Comparison of ENCODE assay signal across 8 cellular contexts in genomic region chr7:82481499-82482097, GRCh38. TPM values are rescaled to one million over a fixed set of nuclear protein-coding genes. Genes with fewer than 3 reads are reported as not detected.
DNase-seq lines count a peak whose midpoint lies in the region; ATAC-seq, FAIRE-seq and TF ChIP-seq lines count a peak whose summit lies in the region.

No MANE protein-coding gene starts in this region.

- DNase-seq in A549 (ENCODE audit: low read depth in 1 of 2, low spot score in 1 of 2) (peak; percentile 29 to 31), GM10266 (ENCODE audit: extremely low spot score) (peak; percentile 29), glutamatergic neuron (no peak), upper lobe of left lung (no peak), substantia nigra (lab: John Stamatoyannopoulos, UW) (no peak)
- DNase-seq in activated T-cell treated with anti-CD3 and anti-CD28 coated beads, Interleukin-2, amount 50 U/mL, for 48 hours = no peak

- no peaks in the 10 kb centered on the region for H3K27me3 Mint-ChIP-seq in glutamatergic neuron (ENCODE audit: unreplicated experiment)

- H3K9ac ChIP-seq in SU-DHL-6 (ENCODE audit: low read length) = no peak overlapping the region

- no peak overlapping the region for H3K4me2 ChIP-seq in A549
- no peak overlapping the region for H3K4me2 ChIP-seq in SU-DHL-6 (ENCODE audit: low read depth, low read length, poor library complexity, severe bottlenecking)

- H3K79me2 ChIP-seq in SU-DHL-6 (ENCODE audit: insufficient read depth, low read length) = no peaks in the 10 kb centered on the region

- H3K4me1 ChIP-seq in A549 (no peaks in the 10 kb centered on the region), upper lobe of left lung (no peaks in the 10 kb centered on the region)

- peak; percentile 74 for TF ChIP-seq CTCF in A549 (IDR thresholded peaks at IDR 0.05)
- peak; percentile 47 for TF ChIP-seq CTCF in GM10266 (IDR thresholded peaks at IDR 0.05; ENCODE audit: control insufficient read depth, insufficient read depth, low read depth, missing control alignments)
- peak; percentile 53 for TF ChIP-seq CTCF in SU-DHL-6 (IDR thresholded peaks at IDR 0.05; ENCODE audit: insufficient read depth, low read length, poor library complexity, severe bottlenecking)
- peak; percentile 86 for TF ChIP-seq CTCF in glutamatergic neuron (IDR thresholded peaks at IDR 0.05; ENCODE audit: partially characterized antibody, unreplicated experiment)
- TF ChIP-seq CTCF in upper lobe of left lung (IDR thresholded peaks at IDR 0.05) = peak; percentile 13 to 56 (median 50)

- no peaks in the 10 kb centered on the region for H3K36me3 Mint-ChIP-seq in glutamatergic neuron (ENCODE audit: unreplicated experiment)

- no peak overlapping the region for H2AFZ ChIP-seq in SU-DHL-6 (ENCODE audit: low read depth, low read length, severe bottlenecking)

- H3K27me3 ChIP-seq in SU-DHL-6 (ENCODE audit: low read length) (0 out of 2 replicates have a peak, but pooled peaks cover 4% of the 10 kb centered on the region), upper lobe of left lung (no peaks in the 10 kb centered on the region)

- no peaks in the 10 kb centered on the region for H4K20me1 ChIP-seq in SU-DHL-6 (ENCODE audit: low read depth, low read length)

- FAIRE-seq in A549 (lab: Jason Lieb, UNC) = peak; percentile 56

- H3K9me3 ChIP-seq in A549 = peaks cover 6% of the 10 kb centered on the region; the same call in 1 of the 3 replicates
- no peaks in the 10 kb centered on the region for H3K9me3 ChIP-seq in SU-DHL-6 (ENCODE audit: insufficient read depth, low read length)
- no peaks in the 10 kb centered on the region for H3K9me3 ChIP-seq in upper lobe of left lung

- ATAC-seq in A549 = peak in 1 of 2 experiments; percentile 68; a peak in 1 of 6 replicates
- ATAC-seq in HG03469 (IDR thresholded peaks at IDR 0.05; ENCODE audit: unreplicated experiment) = peak; percentile 48
- no peak for ATAC-seq in upper lobe of left lung (ENCODE audit: low FRiP score in 2 of 2)

- no peak for TF ChIP-seq EP300 in A549 (IDR thresholded peaks at IDR 0.05)
- TF ChIP-seq EP300 in upper lobe of left lung (IDR thresholded peaks at IDR 0.05) = no peak

- no peak overlapping the region for H3K4me3 Mint-ChIP-seq in glutamatergic neuron (ENCODE audit: unreplicated experiment)

- H3K9me2 ChIP-seq in SU-DHL-6 (replicated peaks; ENCODE audit: insufficient read depth, low read length) = no peaks in the 10 kb centered on the region

- peak; percentile 62 to 66 for TF ChIP-seq RAD21 in A549 (conservative IDR thresholded peaks at IDR 0.05 in 1 of 2, IDR thresholded peaks at IDR 0.05 in 1 of 2)

- CTCF ChIA-PET in A549 (lab: Yijun Ruan, JAX) = interaction anchor here (0.6 to 2.1 kb wide), 14 partner anchors 9 to 982 kb away, joined by 3 to 10 read pairs (median 4); no protein-coding TSS in a partner anchor

- TF ChIP-seq POLR2A in A549 (IDR thresholded peaks at IDR 0.05; ENCODE audit: low read length) (no peak), upper lobe of left lung (IDR thresholded peaks at IDR 0.05) (no peak)

- no peak overlapping the region for H3K27ac Mint-ChIP-seq in glutamatergic neuron (ENCODE audit: unreplicated experiment)

- H3K9me3 Mint-ChIP-seq in glutamatergic neuron (ENCODE audit: unreplicated experiment) = peaks cover under 1% of the 10 kb centered on the region

- WGBS in A549 (ENCODE audit: missing lambda C conversion rate) = 87% methylated on average over 3 of the region's 3 CpGs
- WGBS in upper lobe of left lung, 2 donors = 84 to 85% methylated on average over 3 of the region's 3 CpGs

- H3K4me3 ChIP-seq in A549 (no peak overlapping the region), SU-DHL-6 (ENCODE audit: insufficient read depth, low read length, poor library complexity, severe bottlenecking) (no peak overlapping the region), upper lobe of left lung (no peak overlapping the region)

- H3K36me3 ChIP-seq in SU-DHL-6 (ENCODE audit: low read length) (no peaks in the 10 kb centered on the region), upper lobe of left lung (no peaks in the 10 kb centered on the region)

- no peaks in the 10 kb centered on the region for H3F3A ChIP-seq in SU-DHL-6 (ENCODE audit: insufficient read depth)

- no peak overlapping the region for H3K27ac ChIP-seq in A549
- H3K27ac ChIP-seq in SU-DHL-6 (ENCODE audit: low read depth, low read length) = no peak overlapping the region
- no peak overlapping the region for H3K27ac ChIP-seq in upper lobe of left lung
- H3K27ac ChIP-seq in substantia nigra (ENCODE audit: low read depth, low read length, poor library complexity, severe bottlenecking) = no peak overlapping the region

- POLR2A ChIA-PET in A549 (lab: Yijun Ruan, JAX) = no interaction called here

- peaks cover 7% of the 10 kb centered on the region for H3K4me1 Mint-ChIP-seq in glutamatergic neuron (ENCODE audit: low read depth, unreplicated experiment)

TF ChIP-seq in A549, 52 proteins besides CTCF, POLR2A, EP300 and RAD21:
- TF ChIP-seq HES2 (IDR thresholded peaks at IDR 0.05) (no peak), SMC3 (IDR thresholded peaks at IDR 0.05) (peak; percentile 89)

RNA-seq across cellular contexts. Expression of gene CACNA2D1, which starts 38.0 kb away (rescaled TPM):
- 32.4 and 32.9 TPM in 2 replicates for polyA plus RNA-seq in A549 (2011; rRNA removed)
- polyA plus RNA-seq in A549 (2012; cell fraction: cytosol; rRNA removed) = 2.7 and 4.0 TPM in 2 replicates
- 2.9 and 4.8 TPM in 2 replicates for polyA plus RNA-seq in A549 (2012; cell fraction: nucleus; rRNA removed)
- polyA plus RNA-seq in A549 (2017; fragmentation: RNase III; extraction: RNeasy Plus Mini Kit Qiagen cat#74134 plus additional on column Dnase treatment) = 15.2 to 19.7 TPM (median 18.0 TPM) in 3 replicates
- 48.2 and 62.7 TPM in 2 replicates for polyA minus RNA-seq in A549 (2011; rRNA and poly(A)+ RNA removed)
- 258 TPM for total RNA-seq in glutamatergic neuron (ENCODE audit: unreplicated experiment)
- total RNA-seq in upper lobe of left lung = 10 to 100 TPM in 3 of 6 donors, 1 to 10 TPM in 3; 6.7 to 85.9 (median 9.6) TPM

Comparison
In these comparisons a context has a peak if more than half of its experiments do, and no peak if none do; other contexts are left out.
1. DNase-seq: peak in A549 (2 of 2) and GM10266 (single experiment); none in glutamatergic neuron (single experiment), upper lobe of left lung (0 of 2), activated T-cell treated with anti-CD3 and anti-CD28 coated beads, Interleukin-2, amount 50 U/mL, for 48 hours (0 of 2) and substantia nigra (0 of 49).
2. Peak in every context shown above with its lines, with median percentiles within 50 percentile points of each other: CTCF ChIP-seq.